In the genomic region with DNA sequence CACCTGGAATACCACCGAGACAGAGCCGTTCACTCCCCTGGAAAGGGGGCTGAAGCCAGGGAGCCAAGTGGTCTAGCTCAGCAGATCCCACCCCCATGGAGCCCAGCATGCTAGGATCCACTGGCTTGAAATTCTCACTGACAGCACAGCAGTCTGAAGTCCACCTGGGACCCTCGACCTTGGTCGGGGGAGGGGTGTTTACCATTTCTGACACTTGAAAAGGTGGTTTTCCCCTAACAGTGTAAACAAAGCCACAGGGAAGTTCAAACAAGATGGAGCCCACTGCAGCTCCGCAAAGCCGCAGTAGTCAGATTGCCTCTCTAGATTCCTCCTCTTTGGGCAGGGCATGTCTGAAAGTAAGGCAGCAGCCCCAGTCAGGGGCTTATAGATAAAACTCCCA, we compare ENCODE assay signal across 21 cellular contexts.
"Had no signal": no experiment of that assay in that cellular context is flagged by ENCODE, and none has a peak within 500 bp of the region (broad histone marks: within the 10 kb centered on the region; RNA-seq: fewer than 3 reads in every experiment).

No MANE protein-coding gene starts in this region.

- H3K9ac ChIP-seq: KMS-11 had no signal

- H3K27ac ChIP-seq: KMS-11, SJSA1, SK-N-MC had no signal

- H3K4me3 ChIP-seq: K562, SJSA1, SK-N-MC had no signal

- ATAC-seq: K562 had no signal

- H3K27me3 ChIP-seq: SJSA1 had no signal

- H3K9me3 ChIP-seq: SJSA1 had no signal

- H3K4me2 ChIP-seq: KMS-11 had no signal

- H3K36me3 ChIP-seq: SJSA1 had no signal

- FAIRE-seq: K562, RCC 7860 had no signal

- DNase-seq: Kasumi-1, MM.1S, NCI-H1092 treated with DMSO at 0.1 percent for 48 hours, NCI-H1436 treated with DMSO at 0.1 percent for 48 hours, NCI-H187, NCI-H2029, NCI-H2081 treated with DMSO at 0.1 percent for 48 hours, NCI-H2171, NCI-H226, NCI-H446, NCI-H510A, NCI-H524 treated with DMSO at 0.1 percent for 48 hours, NCI-H774, Right ventricle myocardium superior, RPMI8226, SIG-M5 had no signal
